In the genomic region with DNA sequence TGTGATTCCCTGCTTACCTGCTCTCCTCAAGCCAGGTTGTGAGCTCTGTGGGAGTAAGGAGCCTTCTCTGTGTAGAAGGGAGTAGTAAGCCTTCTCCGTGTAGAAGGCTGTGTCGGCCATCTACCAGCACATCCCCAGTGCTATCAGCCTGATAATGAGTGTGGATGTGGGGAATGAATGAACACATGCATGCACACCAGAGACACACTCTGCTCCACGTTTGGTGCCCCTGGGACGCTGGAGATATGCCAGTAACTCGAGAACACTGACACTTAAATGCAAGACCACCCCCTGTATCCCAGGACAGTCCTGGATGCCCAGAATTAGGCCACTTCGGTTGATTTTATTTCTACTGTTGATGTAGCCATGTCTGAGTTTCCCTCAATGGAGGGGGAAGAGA, we compare ENCODE assay signal across 19 cellular contexts. TPM values are rescaled to one million over a fixed set of nuclear protein-coding genes. Genes with fewer than 3 reads are reported as not detected.
DNase-seq lines count a peak whose midpoint lies in the region; ATAC-seq, FAIRE-seq and TF ChIP-seq lines count a peak whose summit lies in the region.
"Had no signal": no experiment of that assay in that cellular context is flagged by ENCODE, and none has a peak within 500 bp of the region (broad histone marks: within the 10 kb centered on the region; RNA-seq: fewer than 3 reads in every experiment).

No MANE protein-coding gene starts in this region.

- H3K27ac Mint-ChIP-seq in osteocyte (ENCODE audit: unreplicated experiment): no peak overlapping the region
- H3K27ac Mint-ChIP-seq: B cell; CD4-positive, alpha-beta T cell; HFFc6 had no signal

- H3K9me3 Mint-ChIP-seq in osteocyte (ENCODE audit: unreplicated experiment): no peaks in the 10 kb centered on the region
- H3K9me3 Mint-ChIP-seq: CD4-positive, alpha-beta T cell had no signal

- TF ChIP-seq POLR2A in esophagus muscularis mucosa (IDR thresholded peaks at IDR 0.05; ENCODE audit: low read depth) (no peak), vagina (IDR thresholded peaks at IDR 0.05) (no peak)

- H3K36me3 Mint-ChIP-seq in osteocyte (ENCODE audit: unreplicated experiment): no peaks in the 10 kb centered on the region

- H3K27ac ChIP-seq in esophagus muscularis mucosa (replicated peaks in 1 of 4) (no peak overlapping the region), vagina (no peak overlapping the region)

- H3K9me3 ChIP-seq in esophagus muscularis mucosa (no peaks in the 10 kb centered on the region), vagina (no peaks in the 10 kb centered on the region)

- H3K4me1 ChIP-seq in esophagus muscularis mucosa (no peaks in the 10 kb centered on the region), vagina (no peaks in the 10 kb centered on the region)

- TF ChIP-seq EP300 in esophagus muscularis mucosa (IDR thresholded peaks at IDR 0.05): no peak

- FAIRE-seq in bronchial epithelial cell (lab: Jason Lieb, UNC): peak; percentile 52
- FAIRE-seq: A204.1, GM18507 had no signal

- H3K36me3 ChIP-seq in bronchial epithelial cell (ENCODE audit: control insufficient read depth, insufficient read depth, low read length): no peaks in the 10 kb centered on the region
- H3K36me3 ChIP-seq in esophagus muscularis mucosa: no peaks in the 10 kb centered on the region
- H3K36me3 ChIP-seq in vagina: no peaks in the 10 kb centered on the region

- H3K27me3 Mint-ChIP-seq in osteocyte (ENCODE audit: unreplicated experiment): no peaks in the 10 kb centered on the region

- H3K27me3 ChIP-seq in bronchial epithelial cell (ENCODE audit: control insufficient read depth, insufficient read depth, low read length) (no peaks in the 10 kb centered on the region), esophagus muscularis mucosa (peaks cover 0 to 30% (median 0%) of the 10 kb centered on the region in 4 donors), vagina (no peaks in the 10 kb centered on the region)

- H3K4me3 Mint-ChIP-seq in osteocyte (ENCODE audit: unreplicated experiment): no peak overlapping the region
- H3K4me3 Mint-ChIP-seq: B cell; CD4-positive, alpha-beta T cell; HFFc6 had no signal

- H3K4me3 ChIP-seq in bronchial epithelial cell (ENCODE audit: low read depth, low read length) (no peak overlapping the region), esophagus muscularis mucosa (no peak overlapping the region), vagina (no peak overlapping the region)

- intact Hi-C loops in esophagus muscularis mucosa (cut with DNase I) (no loop called here), vagina (cut with DNase I) (no loop called here)

- WGBS in esophagus muscularis mucosa: 70% methylated on average over 6 of the region's 6 CpGs

- no peaks in the 10 kb centered on the region for H3K4me1 Mint-ChIP-seq in osteocyte (ENCODE audit: unreplicated experiment)
- H3K4me1 Mint-ChIP-seq: B cell had no signal

- no peak for TF ChIP-seq CTCF in bronchial epithelial cell (IDR thresholded peaks at IDR 0.05; ENCODE audit: insufficient read depth, low read length, severe bottlenecking)
- TF ChIP-seq CTCF in esophagus muscularis mucosa (IDR thresholded peaks at IDR 0.05): no peak
- no peak for TF ChIP-seq CTCF in osteocyte (IDR thresholded peaks at IDR 0.05)
- TF ChIP-seq CTCF in vagina (IDR thresholded peaks at IDR 0.05): no peak

- DNase-seq in bronchial epithelial cell (ENCODE audit: low read depth) (no peak), esophagus muscularis mucosa (ENCODE audit: extremely low spot score) (peak; percentile 81), osteocyte (ENCODE audit: extremely low spot score, unreplicated experiment) (peak; percentile 71), vagina (ENCODE audit: extremely low spot score in 2 of 2) (peak; percentile 69 to 77), Kasumi-1 (lab: John Stamatoyannopoulos, UW) (no peak), NCI-H69 (lab: John Stamatoyannopoulos, UW) (no peak)
- DNase-seq: C1 segment of cervical spinal cord; Calu3; CD4-positive, alpha-beta T cell; DMS 273 treated with DMSO at 0.1 percent for 48 hours; GOT3; HCEC 1CT; HFFc6; IMR-90 had no signal

- ATAC-seq in GM18511 (IDR thresholded peaks at IDR 0.05; ENCODE audit: unreplicated experiment): no peak

RNA-seq across cellular contexts. Expression of a gene that starts 21.1 kb away (rescaled TPM):
- total RNA-seq in bronchial epithelial cell: not detected in 2 replicates
- not detected for total RNA-seq in esophagus muscularis mucosa
- total RNA-seq in osteocyte: not detected in 2 replicates
- total RNA-seq in vagina: not detected
- total RNA-seq: B cell; Calu3; CD4-positive, alpha-beta T cell; HFFc6; HT-29; IMR-90 had no signal

Comparison
In these comparisons a context has a peak if more than half of its experiments do, and no peak if none do; other contexts are left out.
1. DNase-seq: peak in esophagus muscularis mucosa (single experiment), osteocyte (single experiment) and vagina (2 of 2); none in bronchial epithelial cell (single experiment), Kasumi-1 (0 of 2) and NCI-H69 (single experiment).